Comparison of ENCODE assay signal across 15 cellular contexts in genomic region chr15:100249096-100249815, GRCh38.
"Had no signal": no experiment of that assay in that cellular context is flagged by ENCODE, and none has a peak within 500 bp of the region (broad histone marks: within the 10 kb centered on the region; RNA-seq: fewer than 3 reads in every experiment).

No MANE protein-coding gene starts in this region.

- DNase-seq: activated CD4-positive, alpha-beta T cell treated with anti-CD3 and anti-CD28 coated beads for 36 hours; activated CD4-positive, alpha-beta T cell treated with anti-CD3 and anti-CD28 coated beads, Interleukin-2, amount 50 U/mL, for 48 hours; activated gamma-delta T cell; activated naive CD8-positive, alpha-beta T cell treated with anti-CD3 and anti-CD28 coated beads for 36 hours; activated T-cell treated with anti-CD3 and anti-CD28 coated beads, Interleukin-2, amount 50 U/mL, for 4 hours; amygdala; mucosa of descending colon; naive B cell; sigmoid colon; stimulated activated CD4-positive, alpha-beta T cell treated with anti-CD3 and anti-CD28 coated beads, Interleukin-4, amount 100 ng/mL, for 24 hours had no signal

- H3K27me3 ChIP-seq: cardiac muscle cell, neural progenitor cell, pancreas, sigmoid colon, uterus had no signal

- H3K36me3 ChIP-seq: cardiac muscle cell, neural progenitor cell, pancreas, sigmoid colon, uterus had no signal

- H2AFZ ChIP-seq: neural progenitor cell had no signal

- H3K4me1 ChIP-seq: pancreas, uterus had no signal

- H3K9me3 ChIP-seq: mucosa of descending colon, pancreas, sigmoid colon, uterus had no signal

- H3K4me3 ChIP-seq: cardiac muscle cell, mucosa of descending colon, neural progenitor cell, pancreas, sigmoid colon, uterus had no signal

- H3K4me2 ChIP-seq: neural progenitor cell had no signal

- H3K27ac ChIP-seq: cardiac muscle cell, epithelial cell of prostate, neural progenitor cell, pancreas, sigmoid colon, uterus had no signal

- H3K9ac ChIP-seq: neural progenitor cell had no signal
